ENCODE assay signal across 24 cellular contexts in genomic region chr12:55875704-55876103, GRCh38. TPM values are rescaled to one million over a fixed set of nuclear protein-coding genes. Genes with fewer than 3 reads are reported as not detected.
"Had no signal": no experiment of that assay in that cellular context is flagged by ENCODE, and none has a peak within 500 bp of the region (broad histone marks: within the 10 kb centered on the region; RNA-seq: fewer than 3 reads in every experiment).

No MANE protein-coding gene starts in this region.

- H3K9me3 Mint-ChIP-seq: activated naive CD8-positive, alpha-beta T cell treated with anti-CD3 and anti-CD28 coated beads, Interleukin-2, amount 10 ng/mL, durations not matched to agents 7 days and 5 days had no signal

- H3K27ac Mint-ChIP-seq: activated naive CD4-positive, alpha-beta T cell treated with anti-CD3 and anti-CD28 coated beads, Interleukin-2, amount 10 ng/mL, durations not matched to agents 7 days and 5 days; activated naive CD8-positive, alpha-beta T cell treated with anti-CD3 and anti-CD28 coated beads, Interleukin-2, amount 10 ng/mL, durations not matched to agents 7 days and 5 days; activated T-cell treated with anti-CD3 and anti-CD28 coated beads, Interleukin-2, amount 50 U/mL, for 24 hours; endodermal cell; natural killer cell; stimulated activated naive B cell treated with anti-CD40 and anti-IgM and Interleukin-4, amounts not matched to agents 10 μg/mL and 1 μg/mL and 100 μg/mL, for 72 hours; T-cell had no signal

- H3K9me3 ChIP-seq: neutrophil had no signal

- H3K4me3 ChIP-seq: psoas muscle, stomach, upper lobe of left lung, vagina had no signal

- H3K27ac ChIP-seq: neutrophil, psoas muscle, stomach, upper lobe of left lung, vagina had no signal

- H3K4me1 ChIP-seq: psoas muscle, stomach, upper lobe of left lung had no signal

- H3K27me3 ChIP-seq: neutrophil, stomach, upper lobe of left lung, vagina had no signal

- FAIRE-seq: astrocyte, kidney had no signal

- H3K36me3 ChIP-seq: neutrophil, stomach, upper lobe of left lung, vagina had no signal

- H3K27me3 Mint-ChIP-seq: activated naive CD8-positive, alpha-beta T cell treated with anti-CD3 and anti-CD28 coated beads, Interleukin-2, amount 10 ng/mL, durations not matched to agents 7 days and 5 days; activated T-cell treated with anti-CD3 and anti-CD28 coated beads, Interleukin-2, amount 50 U/mL, for 24 hours; stimulated activated naive B cell treated with anti-CD40 and anti-IgM and Interleukin-4, amounts not matched to agents 10 μg/mL and 1 μg/mL and 100 μg/mL, for 72 hours; T-cell had no signal

- H3K4me1 Mint-ChIP-seq: natural killer cell had no signal

- DNase-seq: activated CD4-positive, alpha-beta T cell treated with anti-CD3 and anti-CD28 coated beads for 4 hours; activated CD4-positive, alpha-beta T cell treated with anti-CD3 and anti-CD28 coated beads, Interleukin-2, amount 50 U/mL, for 4 hours; activated CD8-positive, alpha-beta memory T cell treated with anti-CD3 and anti-CD28 coated beads, Interleukin-2, amount 50 U/mL, for 4 hours; activated gamma-delta T cell; activated naive CD4-positive, alpha-beta T cell treated with anti-CD3 and anti-CD28 coated beads, Interleukin-2, amount 10 ng/mL, durations not matched to agents 7 days and 5 days; activated naive CD8-positive, alpha-beta T cell treated with anti-CD3 and anti-CD28 coated beads, Interleukin-2, amount 10 ng/mL, durations not matched to agents 7 days and 5 days; activated T-cell treated with anti-CD3 and anti-CD28 coated beads, Interleukin-2, amount 50 U/mL, for 24 hours; endodermal cell; foreskin fibroblast; kidney; left colon; midbrain; natural killer cell; psoas muscle; stimulated activated CD4-positive, alpha-beta T cell treated with anti-CD3 and anti-CD28 coated beads, Interleukin-15, amount 100 ng/mL, for 24 hours; stimulated activated CD4-positive, alpha-beta T cell treated with anti-CD3 and anti-CD28 coated beads, Interleukin-2, amount 100 ng/mL, for 24 hours; stimulated activated naive B cell treated with anti-CD40 and anti-IgM and Interleukin-4, amounts not matched to agents 10 μg/mL and 1 μg/mL and 100 μg/mL, for 72 hours; stomach; T-cell; upper lobe of left lung had no signal

- H3K36me3 Mint-ChIP-seq: natural killer cell had no signal

- H3K4me3 Mint-ChIP-seq: activated naive CD4-positive, alpha-beta T cell treated with anti-CD3 and anti-CD28 coated beads, Interleukin-2, amount 10 ng/mL, durations not matched to agents 7 days and 5 days; activated naive CD8-positive, alpha-beta T cell treated with anti-CD3 and anti-CD28 coated beads, Interleukin-2, amount 10 ng/mL, durations not matched to agents 7 days and 5 days; activated T-cell treated with anti-CD3 and anti-CD28 coated beads, Interleukin-2, amount 50 U/mL, for 24 hours; endodermal cell; natural killer cell; stimulated activated naive B cell treated with anti-CD40 and anti-IgM and Interleukin-4, amounts not matched to agents 10 μg/mL and 1 μg/mL and 100 μg/mL, for 72 hours; T-cell had no signal

RNA-seq across cellular contexts. Expression of gene MMP19, which starts 33.0 kb away (rescaled TPM):
- total RNA-seq: activated CD8-positive, alpha-beta memory T cell treated with anti-CD3 and anti-CD28 coated beads for 36 hours; T-cell had no signal
